Comparison of ENCODE assay signal across 8 cellular contexts in the genomic region with DNA sequence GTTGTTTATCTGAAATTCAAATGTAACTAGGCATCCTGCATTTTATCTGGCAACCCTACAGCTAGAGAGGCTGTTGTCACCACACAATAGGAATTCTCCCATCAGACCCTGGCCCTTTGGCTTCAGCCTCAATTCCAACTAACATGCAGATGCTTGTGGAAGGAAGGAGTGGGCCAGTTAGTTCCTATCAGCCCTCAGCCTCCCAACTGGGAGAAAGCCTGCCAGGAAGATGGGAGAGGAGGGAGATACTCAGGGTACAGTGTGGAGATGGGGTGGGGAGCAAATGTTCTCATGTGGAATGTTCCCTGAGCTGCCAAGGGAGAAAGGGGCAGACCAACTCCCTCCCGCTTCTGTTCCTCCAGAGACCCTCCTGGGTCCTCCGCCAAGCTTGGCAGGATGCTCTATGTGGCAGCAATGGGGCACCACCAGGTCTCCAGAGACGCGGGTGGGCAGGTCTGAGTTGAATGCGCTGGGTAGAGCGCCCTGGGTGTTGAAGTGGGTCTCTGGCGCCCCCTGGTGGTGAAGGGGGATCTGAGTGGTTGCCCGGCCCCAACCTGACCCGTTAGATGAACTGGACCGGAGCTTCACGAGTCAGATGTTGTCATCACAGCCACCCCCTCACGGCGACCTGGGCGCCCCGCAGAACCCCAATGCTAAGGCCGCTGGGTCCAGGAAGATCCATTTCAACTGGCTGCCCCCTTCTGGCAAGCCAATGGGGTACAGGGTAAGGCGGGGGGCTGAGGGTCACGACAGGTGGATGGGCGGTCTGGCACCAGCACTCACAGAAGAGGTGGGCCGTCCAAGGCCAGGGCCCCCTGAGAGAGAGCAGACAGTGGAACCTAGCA. TPM values are rescaled to one million over a fixed set of nuclear protein-coding genes. Genes with fewer than 3 reads are reported as not detected.
DNase-seq lines count a peak whose midpoint lies in the region; ATAC-seq and TF ChIP-seq lines count a peak whose summit lies in the region.

No MANE protein-coding gene starts in this region.

- 11% methylated on average over 20 of the region's 20 CpGs for WGBS in GM23248 (ENCODE audit: low coverage in 1 of 2, low lambda C conversion rate in 2 of 2, missing lambda C conversion rate in 2 of 2), 2 experiments

- no peak for ATAC-seq in GM21786 (IDR thresholded peaks at IDR 0.05; ENCODE audit: unreplicated experiment)

- H3K36me3 ChIP-seq in GM23248 (ENCODE audit: low read depth) = no peaks in the 10 kb centered on the region

- no peaks in the 10 kb centered on the region for H3K9me3 ChIP-seq in GM23248 (ENCODE audit: low read depth)

- no peaks in the 10 kb centered on the region for H3K79me2 ChIP-seq in GM23248 (ENCODE audit: insufficient read depth)

- H3K4me3 ChIP-seq in GM23248 (no peak overlapping the region), WI38 (ENCODE audit: low read depth, low read length) (no peak overlapping the region)

- in situ Hi-C loops in GM23248 (cut with MboI) (loop anchor here (5.0 to 25.0 kb wide), 3 partner anchors 77 to 312 kb away; no protein-coding TSS in a partner anchor), T47D (cut with HindIII; ENCODE audit: low pct_unique_long_range_greater_than_20kb, low sequenced_read_pairs) (no loop called here)

- no peaks in the 10 kb centered on the region for H3K27me3 ChIP-seq in GM23248 (replicated peaks; ENCODE audit: insufficient read depth)

- H4K20me1 ChIP-seq in GM23248 (ENCODE audit: insufficient read depth) = no peaks in the 10 kb centered on the region

- H3K4me2 ChIP-seq in GM23248 (ENCODE audit: unreplicated experiment) = peak overlapping the region; percentile 27

- DNase-seq in AG09319 (ENCODE audit: extremely low read depth, low read depth) (no peak), GM23248 (peak; percentile 89), NCI-H2227 treated with DMSO at 0.1 percent for 48 hours (lab: John Stamatoyannopoulos, UW) (peak; percentile 66), T47D (ENCODE audit: low read depth in 1 of 2, low spot score in 1 of 2) (peak; percentile 75 to 78), islet precursor cell (peak; percentile 90)
- peak; percentile 77 to 89 for DNase-seq in stimulated activated CD4-positive, alpha-beta T cell treated with anti-CD3 and anti-CD28 coated beads, Interleukin-15, amount 100 ng/mL, for 1 hour (ENCODE audit: low read depth in 1 of 2, low spot score in 1 of 2)

- H3K9ac ChIP-seq in GM23248 = no peak overlapping the region

- peaks cover 3% of the 10 kb centered on the region; the same call in 1 of the 2 replicates for H3K4me1 ChIP-seq in GM23248 (ENCODE audit: insufficient read depth)

- TF ChIP-seq CTCF in AG09319 (IDR thresholded peaks at IDR 0.05; ENCODE audit: low read depth, low read length) (peak; percentile 81), WI38 (IDR thresholded peaks at IDR 0.05; ENCODE audit: low read depth, low read length) (peak; percentile 81)

- peak overlapping the region; percentile 68 for H2AFZ ChIP-seq in GM23248

- H3K27ac ChIP-seq in GM23248 = no peak overlapping the region

- no peaks in the 10 kb centered on the region for H3K9me2 ChIP-seq in GM23248 (ENCODE audit: insufficient read depth)

- H3F3A ChIP-seq in GM23248 (ENCODE audit: insufficient read depth) = no peaks in the 10 kb centered on the region

RNA-seq across cellular contexts. Expression of a gene that starts 15.2 kb away (rescaled TPM):
- 16.6 and 40.6 TPM in 2 replicates for total RNA-seq in GM23248 (2014; rRNA removed; shearing (Covaris generic))
- polyA plus RNA-seq in GM23248 (2016; fragmentation: Nextera tagmentation; extraction: Ambion mirVana) = 46.5 and 47.3 TPM in 2 replicates

RNA-seq across cellular contexts. Expression of a gene that starts 28.5 kb away (rescaled TPM):
- under 0.01 TPM in 1 of 2 replicates, not detected in the other for total RNA-seq in GM23248 (2014; rRNA removed; shearing (Covaris generic))
- 1.1 and 1.5 TPM in 2 replicates for polyA plus RNA-seq in GM23248 (2016; fragmentation: Nextera tagmentation; extraction: Ambion mirVana)

RNA-seq across cellular contexts. Expression of a gene that starts 34.8 kb away (rescaled TPM):
- 11.5 and 20.2 TPM in 2 replicates for total RNA-seq in GM23248 (2014; rRNA removed; shearing (Covaris generic))
- polyA plus RNA-seq in GM23248 (2016; fragmentation: Nextera tagmentation; extraction: Ambion mirVana) = 12.4 and 13.3 TPM in 2 replicates
